In genomic region chr2:125427721-125428315, GRCh38 we compare ENCODE assay signal across 18 cellular contexts.
DNase-seq lines count a peak whose midpoint lies in the region; ATAC-seq, FAIRE-seq and TF ChIP-seq lines count a peak whose summit lies in the region.
"Had no signal": no experiment of that assay in that cellular context is flagged by ENCODE, and none has a peak within 500 bp of the region (broad histone marks: within the 10 kb centered on the region; RNA-seq: fewer than 3 reads in every experiment).

No MANE protein-coding gene starts in this region.

- in situ Hi-C loops in IMR-90 (cut with MboI; ENCODE audit: low sequenced_read_pairs) = no loop called here

- H3K36me3 Mint-ChIP-seq in astrocyte (ENCODE audit: low read depth, unreplicated experiment) = no peaks in the 10 kb centered on the region
- H3K36me3 Mint-ChIP-seq: CD4-positive, alpha-beta memory T cell had no signal

- H2BK20ac ChIP-seq in IMR-90 (ENCODE audit: low read depth, low read length) = peak overlapping the region; percentile 31; the same call in 1 of the 2 replicates

- no peak overlapping the region; the same call in 1 of the 2 replicates for H3K18ac ChIP-seq in IMR-90 (ENCODE audit: low read depth, low read length)

- no peak overlapping the region for H4K5ac ChIP-seq in IMR-90 (ENCODE audit: low read depth, low read length)

- no peak overlapping the region for H3K4me3 Mint-ChIP-seq in astrocyte (ENCODE audit: unreplicated experiment)
- H3K4me3 Mint-ChIP-seq: B cell; CD4-positive, alpha-beta memory T cell; GM23338 had no signal

- peak; percentile 67 for DNase-seq in AG04450 (ENCODE audit: low read depth, low spot score)
- DNase-seq in IMR-90 = peak; percentile 79
- peak; percentile 26 for DNase-seq in astrocyte (ENCODE audit: low read depth)
- DNase-seq in myocyte (ENCODE audit: low read depth) = peak; percentile 43
- DNase-seq in NCI-H1092 (lab: John Stamatoyannopoulos, UW) = no peak
- no peak for DNase-seq in GF-D8 (lab: John Stamatoyannopoulos, UW)
- no peak for DNase-seq in amniotic stem cell (lab: John Stamatoyannopoulos, UW)
- DNase-seq in activated gamma-delta T cell treated with Interleukin-2 at 50 U/mL for 16 hours = no peak
- DNase-seq: CD4-positive, alpha-beta memory T cell; DMS79; EL; H7 had no signal

- no peak overlapping the region for H3K9ac ChIP-seq in IMR-90 (ENCODE audit: low read depth, low read length)
- no peak overlapping the region for H3K9ac ChIP-seq in astrocyte (ENCODE audit: low read length)

- dilution Hi-C loops in IMR-90 (cut with HindIII; ENCODE audit: low sequenced_read_pairs, unreplicated experiment) = no loop called here

- no peak for FAIRE-seq in astrocyte (lab: Jason Lieb, UNC)
- FAIRE-seq: G401.6, GM12892 had no signal

- WGBS in IMR-90 (ENCODE audit: extremely low coverage in 2 of 2, insufficient read length in 1 of 2), 2 experiments = no CpG with 5 or more reads among the region's 1 CpG

- no peaks in the 10 kb centered on the region for H3K9me3 Mint-ChIP-seq in astrocyte (ENCODE audit: unreplicated experiment)
- H3K9me3 Mint-ChIP-seq: GM23338 had no signal

- no peaks in the 10 kb centered on the region for H3K27me3 Mint-ChIP-seq in astrocyte (ENCODE audit: low read depth, unreplicated experiment)
- H3K27me3 Mint-ChIP-seq: B cell; CD4-positive, alpha-beta memory T cell had no signal

- TF ChIP-seq CTCF in AG04450 (IDR thresholded peaks at IDR 0.05; ENCODE audit: low read depth, low read length) (no peak), IMR-90 (conservative IDR thresholded peaks at IDR 0.05; ENCODE audit: low read depth, low read length) (no peak), astrocyte (IDR thresholded peaks at IDR 0.05; ENCODE audit: insufficient read depth, low read depth, low read length) (no peak)

- CTCF ChIA-PET in AG04450 (lab: Charles Lee) = no interaction called here
- CTCF ChIA-PET in IMR-90 (lab: Yijun Ruan, JAX) = interaction anchor here (1.2 kb wide), 1 partner anchor 19 kb away, joined by 3 read pairs; no protein-coding TSS in a partner anchor

- no peak for TF ChIP-seq POLR2A in IMR-90 (IDR thresholded peaks at IDR 0.05; ENCODE audit: low read depth, low read length)

- no peak overlapping the region for H4K91ac ChIP-seq in IMR-90 (ENCODE audit: insufficient read depth, low read depth, low read length)

- peak overlapping the region; percentile 21 for H2BK5ac ChIP-seq in IMR-90 (ENCODE audit: low read depth, low read length, poor library complexity, severe bottlenecking)

- POLR2A ChIA-PET in AG04450 (lab: Yijun Ruan, JAX) = interaction anchor here (1.8 kb wide), 1 partner anchor 22 kb away, joined by 7 read pairs; no protein-coding TSS in a partner anchor
- POLR2A ChIA-PET in IMR-90 (lab: Charles Lee; ENCODE audit: unreplicated experiment) = no interaction called here

- H2AFZ ChIP-seq in IMR-90 (replicated peaks; ENCODE audit: low read length, poor library complexity) (no peak overlapping the region), astrocyte (ENCODE audit: low read depth, low read length) (no peak overlapping the region)
- H2AFZ ChIP-seq: GM23338 had no signal

- H3K79me2 ChIP-seq in astrocyte (ENCODE audit: insufficient read depth, low read length) = no peaks in the 10 kb centered on the region

- no peaks in the 10 kb centered on the region for H3K4me1 Mint-ChIP-seq in astrocyte (ENCODE audit: low read depth, unreplicated experiment)
- H3K4me1 Mint-ChIP-seq: B cell; CD4-positive, alpha-beta memory T cell; GM23338 had no signal

- no peak overlapping the region for H2AK9ac ChIP-seq in IMR-90 (replicated peaks; ENCODE audit: low read depth, low read length, poor library complexity)

- no peak for TF ChIP-seq RAD21 in IMR-90 (IDR thresholded peaks at IDR 0.05; ENCODE audit: low read length)

- H3K27ac Mint-ChIP-seq in astrocyte (ENCODE audit: unreplicated experiment) = no peak overlapping the region
- H3K27ac Mint-ChIP-seq: B cell; CD4-positive, alpha-beta memory T cell; GM23338 had no signal

- H4K8ac ChIP-seq in IMR-90 (ENCODE audit: low read depth in 2 of 2, low read length in 2 of 2) = 0 out of 4 replicates have a peak overlapping the region, but pooled peaks of 1 of the 2 experiments have one; percentile 46

- no peaks in the 10 kb centered on the region for H3K9me1 ChIP-seq in IMR-90 (ENCODE audit: insufficient read depth, low read length)

- ATAC-seq in IMR-90 (ENCODE audit: low read depth) = peak; percentile 91
- ATAC-seq: GM23338 had no signal

- no peak overlapping the region for H2AK5ac ChIP-seq in IMR-90 (ENCODE audit: low read depth, low read length)

- H3K36me3 ChIP-seq in IMR-90 (ENCODE audit: control insufficient read depth, insufficient read depth, low read length) (no peaks in the 10 kb centered on the region), astrocyte (ENCODE audit: insufficient read depth, low read length) (no peaks in the 10 kb centered on the region)

- no peak overlapping the region for H3K56ac ChIP-seq in IMR-90 (ENCODE audit: extremely low read depth, insufficient read depth, low read length)

- H3K4me1 ChIP-seq in IMR-90 (ENCODE audit: control insufficient read depth, insufficient read depth, low read length) = peaks cover 4% of the 10 kb centered on the region
- H3K4me1 ChIP-seq in astrocyte (ENCODE audit: insufficient read depth, low read length) = no peaks in the 10 kb centered on the region

- H3K4me2 ChIP-seq in IMR-90 (ENCODE audit: low read depth, low read length) (no peak overlapping the region), astrocyte (ENCODE audit: low read length) (no peak overlapping the region)
- H3K4me2 ChIP-seq: GM23338 had no signal

- no TSS peak for BruUV-seq in IMR-90 (replicated peaks; lab: Mats Ljungman, UMichigan)

- H3K27ac ChIP-seq in AG04450 (ENCODE audit: low read depth, low read length) (peak overlapping the region; percentile 66), IMR-90 (ENCODE audit: insufficient read depth, low read length) (0 out of 2 replicates have a peak overlapping the region, but pooled peaks have one; percentile 15), astrocyte (ENCODE audit: low read depth, low read length) (no peak overlapping the region)
- H3K27ac ChIP-seq: 22Rv1, C4-2B had no signal

- no peak overlapping the region for H3K23ac ChIP-seq in IMR-90 (ENCODE audit: low read depth, low read length)

- H3K9me3 ChIP-seq in AG04450 (ENCODE audit: control insufficient read depth, insufficient read depth, low read length) (no peaks in the 10 kb centered on the region; the same call in 1 of the 2 replicates), IMR-90 (ENCODE audit: control insufficient read depth, insufficient read depth, low read length) (no peaks in the 10 kb centered on the region), astrocyte (ENCODE audit: insufficient read depth, low read depth, low read length) (no peaks in the 10 kb centered on the region)

- H2BK15ac ChIP-seq in IMR-90 (ENCODE audit: low read depth, low read length) = no peak overlapping the region

- no peak overlapping the region for H3K14ac ChIP-seq in IMR-90 (replicated peaks; ENCODE audit: low read depth, low read length)

- no peaks in the 10 kb centered on the region for H4K20me1 ChIP-seq in IMR-90 (ENCODE audit: insufficient read depth, low read length)
- no peaks in the 10 kb centered on the region for H4K20me1 ChIP-seq in astrocyte (ENCODE audit: insufficient read depth, low read length)

- no peak overlapping the region for H3K4me3 ChIP-seq in AG04450 (ENCODE audit: low read depth, low read length)
- H3K4me3 ChIP-seq in IMR-90 (ENCODE audit: insufficient read depth, low read depth, low read length) = no peak overlapping the region
- H3K4me3 ChIP-seq in astrocyte (ENCODE audit: insufficient read depth, low read depth, low read length) = no peak overlapping the region
- H3K4me3 ChIP-seq: GM23338 had no signal

- intact Hi-C loops in IMR-90 (cut with micrococcal nuclease) = no loop called here

- H3K27me3 ChIP-seq in AG04450 (ENCODE audit: control insufficient read depth, insufficient read depth, low read length) (no peaks in the 10 kb centered on the region), IMR-90 (ENCODE audit: control insufficient read depth, insufficient read depth, low read length) (no peaks in the 10 kb centered on the region), astrocyte (ENCODE audit: insufficient read depth, low read length) (no peaks in the 10 kb centered on the region)

- peak overlapping the region; percentile 1; the same call in 1 of the 2 replicates for H3K4ac ChIP-seq in IMR-90 (ENCODE audit: low read depth, low read length)

- peak overlapping the region; percentile 2; the same call in 1 of the 2 replicates for H2BK120ac ChIP-seq in IMR-90 (ENCODE audit: low read depth, low read length)

- no peaks in the 10 kb centered on the region for H3K79me1 ChIP-seq in IMR-90 (ENCODE audit: low read depth in 1 of 2, low read length in 2 of 2)

TF ChIP-seq in IMR-90, 13 proteins besides CTCF, POLR2A, EP300 and RAD21:
- TF ChIP-seq CHD1 (IDR thresholded peaks at IDR 0.05; ENCODE audit: low read depth, low read length) = no peak
- TF ChIP-seq CEBPB (IDR thresholded peaks at IDR 0.05; ENCODE audit: low read depth, low read length) = no peak
- no peak for TF ChIP-seq RFX5 (IDR thresholded peaks at IDR 0.05; ENCODE audit: low read depth, low read length)

Comparison
In these comparisons a context has a peak if more than half of its experiments do, and no peak if none do; other contexts are left out.
1. DNase-seq: peak in AG04450 (single experiment), IMR-90 (single experiment), astrocyte (single experiment) and myocyte (single experiment); none in NCI-H1092 (single experiment), GF-D8 (single experiment), amniotic stem cell (single experiment) and activated gamma-delta T cell treated with Interleukin-2 at 50 U/mL for 16 hours (single experiment).